ENCODE assay signal across 31 cellular contexts in genomic region chr1:62595647-62596046, GRCh38. TPM values are rescaled to one million over a fixed set of nuclear protein-coding genes. Genes with fewer than 3 reads are reported as not detected.
"Had no signal": no experiment of that assay in that cellular context is flagged by ENCODE, and none has a peak within 500 bp of the region (broad histone marks: within the 10 kb centered on the region; RNA-seq: fewer than 3 reads in every experiment).

No MANE protein-coding gene starts in this region.

- H3K4me3 ChIP-seq: neural progenitor cell, ovary, psoas muscle, skin epidermis, smooth muscle cell, spleen, stomach, thoracic aorta, thyroid gland, tibial nerve, upper lobe of left lung, vagina had no signal

- H3K27ac ChIP-seq: neural progenitor cell, ovary, parathyroid adenoma, psoas muscle, skin epidermis, spleen, stomach, thoracic aorta, thyroid gland, tibial nerve, upper lobe of left lung, vagina had no signal

- H3K36me3 ChIP-seq: neural progenitor cell, ovary, spleen, stomach, thoracic aorta, thyroid gland, tibial nerve, upper lobe of left lung, vagina had no signal

- H3K4me1 ChIP-seq: neural progenitor cell, parathyroid adenoma, psoas muscle, spleen, thyroid gland, upper lobe of left lung, vagina had no signal

- H2AFZ ChIP-seq: neural progenitor cell, parathyroid adenoma had no signal

- H3K9me3 ChIP-seq: ovary, psoas muscle, spleen, stomach, thoracic aorta, thyroid gland, tibial nerve, upper lobe of left lung, vagina had no signal

- H3K4me2 ChIP-seq: neural progenitor cell, smooth muscle cell had no signal

- H3K27me3 ChIP-seq: neural progenitor cell, ovary, spleen, stomach, thyroid gland, tibial nerve, upper lobe of left lung, vagina had no signal

- ATAC-seq: natural killer cell; psoas muscle; right cardiac atrium; sciatic nerve; stimulated activated effector memory CD8-positive, alpha-beta T cell treated with anti-CD3 and anti-CD28 coated beads, Interleukin-12 subunit alpha, Interleukin-12 subunit beta, amount 100 ng/mL, for 72 hours; stimulated activated naive B cell treated with anti-CD40 and anti-IgM and Interleukin-4, amounts not matched to agents 10 μg/mL and 1 μg/mL and 100 μg/mL, for 72 hours had no signal

- FAIRE-seq: urothelium cell line had no signal

- H3K79me2 ChIP-seq: parathyroid adenoma had no signal

- DNase-seq: natural killer cell; occipital lobe; ovary; posterior cingulate gyrus; psoas muscle; right cardiac atrium; spleen; stimulated activated CD4-positive, alpha-beta T cell treated with anti-CD3 and anti-CD28 coated beads, Interleukin-12 subunit alpha, Interleukin-12 subunit beta, amount 100 ng/mL, for 4 hours; stimulated activated CD4-positive, alpha-beta T cell treated with anti-CD3 and anti-CD28 coated beads, Interleukin-1b, Interleukin-23, amount 100 ng/mL, for 48 hours; stimulated activated CD4-positive, alpha-beta T cell treated with anti-CD3 and anti-CD28 coated beads, Interleukin-4, amount 100 ng/mL, for 24 hours; stimulated activated naive B cell treated with anti-CD40 and anti-IgM and Interleukin-4, amounts not matched to agents 10 μg/mL and 1 μg/mL and 100 μg/mL, for 72 hours; stimulated activated naive CD4-positive, alpha-beta T cell treated with Interleukin-2 at 50 U/mL for 16 hours; stomach; thyroid gland; trophoblast cell; upper lobe of left lung had no signal

- H3K9ac ChIP-seq: neural progenitor cell, parathyroid adenoma had no signal

RNA-seq across cellular contexts. Expression of gene ANGPTL3, which starts 1.7 kb away (rescaled TPM):
- total RNA-seq: natural killer cell, occipital lobe, osteoblast, psoas muscle, right cardiac atrium, sciatic nerve, smooth muscle cell, spleen, subcutaneous adipose tissue, temporal lobe, thoracic aorta, thyroid gland, tibial nerve, upper lobe of left lung, ureter, vagina had no signal
- polyA plus RNA-seq: neural cell, ovary, psoas muscle, right cardiac atrium, smooth muscle cell, spleen had no signal
